31 cellular contexts compared by ENCODE assay signal in genomic region chr7:8408871-8409270, GRCh38.
"Had no signal": no experiment of that assay in that cellular context is flagged by ENCODE, and none has a peak within 500 bp of the region (broad histone marks: within the 10 kb centered on the region; RNA-seq: fewer than 3 reads in every experiment).

No MANE protein-coding gene starts in this region.

- H3K27ac ChIP-seq: WERI-Rb-1 had no signal

- DNase-seq: activated B cell treated with CpG ODN at 0.5 μM for 24 hours; activated CD4-positive, alpha-beta memory T cell treated with anti-CD3 and anti-CD28 coated beads for 36 hours; activated CD4-positive, alpha-beta memory T cell treated with anti-CD3 and anti-CD28 coated beads, Interleukin-2, amount 10 ng/mL, durations not matched to agents 7 days and 5 days; activated CD4-positive, alpha-beta T cell treated with anti-CD3 and anti-CD28 coated beads for 1 hour; activated CD4-positive, alpha-beta T cell treated with anti-CD3 and anti-CD28 coated beads for 36 hours; activated CD4-positive, alpha-beta T cell treated with anti-CD3 and anti-CD28 coated beads for 4 hours; activated CD4-positive, alpha-beta T cell treated with anti-CD3 and anti-CD28 coated beads for 48 hours; activated CD4-positive, alpha-beta T cell treated with anti-CD3 and anti-CD28 coated beads, Interleukin-2, amount 10 ng/mL, durations not matched to agents 24 days and 14 days; activated CD4-positive, alpha-beta T cell treated with anti-CD3 and anti-CD28 coated beads, Interleukin-2, amount 10 ng/mL, durations not matched to agents 7 days and 5 days; activated CD4-positive, alpha-beta T cell treated with anti-CD3 and anti-CD28 coated beads, Interleukin-2, amount 50 U/mL, for 1 hour; activated CD4-positive, alpha-beta T cell treated with anti-CD3 and anti-CD28 coated beads, Interleukin-2, amount 50 U/mL, for 4 hours; activated CD4-positive, alpha-beta T cell treated with anti-CD3 and anti-CD28 coated beads, Interleukin-2, amount 50 U/mL, for 48 hours; activated CD4-positive, CD25-positive, alpha-beta regulatory T cell; activated CD4-positive, CD25-positive, alpha-beta regulatory T cell treated with anti-CD3 and anti-CD28 coated beads, Interleukin-2, amount 50 U/mL, for 72 hours; activated CD8-positive, alpha-beta memory T cell treated with anti-CD3 and anti-CD28 coated beads for 24 hours; activated CD8-positive, alpha-beta memory T cell treated with anti-CD3 and anti-CD28 coated beads, Interleukin-2, amount 10 ng/mL, durations not matched to agents 7 days and 5 days; activated CD8-positive, alpha-beta memory T cell treated with anti-CD3 and anti-CD28 coated beads, Interleukin-2, amount 50 U/mL, for 4 hours; activated CD8-positive, alpha-beta memory T cell treated with anti-CD3 and anti-CD28 coated beads, Interleukin-2, amount 50 U/mL, for 48 hours; activated CD8-positive, alpha-beta T cell treated with anti-CD3 and anti-CD28 coated beads for 36 hours; activated CD8-positive, alpha-beta T cell treated with anti-CD3 and anti-CD28 coated beads, Interleukin-2, amount 10 ng/mL, durations not matched to agents 7 days and 5 days; activated T-cell treated with anti-CD3 and anti-CD28 coated beads for 4 hours; activated T-cell treated with anti-CD3 and anti-CD28 coated beads, Interleukin-2, amount 50 U/mL, for 1 hour; activated T-cell treated with anti-CD3 and anti-CD28 coated beads, Interleukin-2, amount 50 U/mL, for 24 hours; T-helper 1 cell; T-helper 17 cell; T-helper 2 cell; T-helper 9 cell; T1000; WERI-Rb-1 had no signal

- ATAC-seq: activated CD4-positive, alpha-beta T cell treated with anti-CD3 and anti-CD28 coated beads for 36 hours; activated CD4-positive, CD25-positive, alpha-beta regulatory T cell treated with anti-CD3 and anti-CD28 coated beads, Interleukin-2, amount 50 U/mL, for 24 hours; activated CD8-positive, alpha-beta memory T cell treated with anti-CD3 and anti-CD28 coated beads, Interleukin-2, amount 10 ng/mL, durations not matched to agents 7 days and 5 days; activated CD8-positive, alpha-beta T cell treated with anti-CD3 and anti-CD28 coated beads for 36 hours; activated CD8-positive, alpha-beta T cell treated with anti-CD3 and anti-CD28 coated beads, Interleukin-2, amount 10 ng/mL, durations not matched to agents 7 days and 5 days; T-helper 17 cell; WTC11 had no signal
